ENCODE assay signal across 9 cellular contexts in the genomic region with DNA sequence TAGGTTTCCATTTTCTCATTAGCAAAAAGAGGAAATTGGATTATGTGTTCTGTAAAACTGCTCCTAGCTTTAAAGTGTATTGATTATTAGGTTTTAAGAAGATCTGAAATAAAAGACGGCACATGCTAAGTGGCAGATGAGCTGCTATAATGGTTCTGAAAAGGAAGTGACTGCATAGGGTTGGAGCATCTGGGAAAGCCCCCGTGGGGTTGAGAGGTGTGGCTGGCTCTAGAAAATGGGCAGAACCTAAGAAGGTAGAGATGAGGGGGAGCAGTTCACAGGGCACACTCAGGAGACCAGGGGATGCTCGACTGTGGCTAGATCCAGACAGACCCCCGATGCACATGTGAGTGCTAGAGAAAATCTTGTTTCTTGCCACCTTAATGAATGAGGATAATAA. TPM values are rescaled to one million over a fixed set of nuclear protein-coding genes. Genes with fewer than 3 reads are reported as not detected.
DNase-seq lines count a peak whose midpoint lies in the region; ATAC-seq and TF ChIP-seq lines count a peak whose summit lies in the region.
"Had no signal": no experiment of that assay in that cellular context is flagged by ENCODE, and none has a peak within 500 bp of the region (broad histone marks: within the 10 kb centered on the region; RNA-seq: fewer than 3 reads in every experiment).

No MANE protein-coding gene starts in this region.

- H3K4me1 Mint-ChIP-seq in stimulated activated naive CD8-positive, alpha-beta T cell treated with anti-CD3 and anti-CD28 coated beads, Interleukin-15, amount 100 ng/mL, for 72 hours: peaks cover 41% of the 10 kb centered on the region

- H3K4me3 ChIP-seq in esophagus muscularis mucosa: no peak overlapping the region
- H3K4me3 ChIP-seq: upper lobe of right lung had no signal

- peak overlapping the region; percentile 46 to 93 for H3K4me3 Mint-ChIP-seq in stimulated activated naive CD8-positive, alpha-beta T cell treated with anti-CD3 and anti-CD28 coated beads, Interleukin-15, amount 100 ng/mL, for 72 hours

- no peak for TF ChIP-seq EP300 in esophagus muscularis mucosa (IDR thresholded peaks at IDR 0.05)

- H3K27ac Mint-ChIP-seq in stimulated activated naive CD8-positive, alpha-beta T cell treated with anti-CD3 and anti-CD28 coated beads, Interleukin-15, amount 100 ng/mL, for 72 hours: peak overlapping the region; percentile 91

- H3K27me3 ChIP-seq in esophagus muscularis mucosa: no peaks in the 10 kb centered on the region
- H3K27me3 ChIP-seq: upper lobe of right lung had no signal

- H3K36me3 ChIP-seq in esophagus muscularis mucosa: no peaks in the 10 kb centered on the region
- H3K36me3 ChIP-seq: upper lobe of right lung had no signal

- peak; percentile 16 to 24 for DNase-seq in stimulated activated CD4-positive, alpha-beta T cell treated with anti-CD3 and anti-CD28 coated beads, Interleukin-12 subunit alpha, Interleukin-12 subunit beta, amount 100 ng/mL, for 24 hours (ENCODE audit: low read depth in 2 of 2)
- no peak for DNase-seq in stimulated activated CD4-positive, alpha-beta T cell treated with anti-CD3 and anti-CD28 coated beads, Interleukin-2, amount 100 ng/mL, for 48 hours
- peak; percentile 32 for DNase-seq in activated T-helper 9 cell treated with anti-CD3 and anti-CD28 coated beads, Interleukin-2, amount 50 U/mL, for 16 hours (ENCODE audit: low read depth)
- DNase-seq in stimulated activated naive CD8-positive, alpha-beta T cell treated with anti-CD3 and anti-CD28 coated beads, Interleukin-15, amount 100 ng/mL, for 72 hours: peak; percentile 11 to 66
- DNase-seq in NCI-H510A (lab: John Stamatoyannopoulos, UW): no peak
- DNase-seq in esophagus muscularis mucosa (ENCODE audit: extremely low spot score): no peak
- no peak for DNase-seq in NOMO-1 treated with dmso at 0.1 percent for 144 hours (lab: John Stamatoyannopoulos, UW; ENCODE audit: unreplicated experiment)
- DNase-seq: upper lobe of right lung had no signal

- no peak overlapping the region for H3K27ac ChIP-seq in esophagus muscularis mucosa (replicated peaks in 1 of 4)
- H3K27ac ChIP-seq: upper lobe of right lung had no signal

- no peak for TF ChIP-seq CTCF in esophagus muscularis mucosa (IDR thresholded peaks at IDR 0.05)

- peaks cover 10% of the 10 kb centered on the region in 2 donors for H3K9me3 Mint-ChIP-seq in stimulated activated naive CD8-positive, alpha-beta T cell treated with anti-CD3 and anti-CD28 coated beads, Interleukin-15, amount 100 ng/mL, for 72 hours

- no peaks in the 10 kb centered on the region for H3K9me3 ChIP-seq in esophagus muscularis mucosa
- H3K9me3 ChIP-seq: upper lobe of right lung had no signal

- intact Hi-C loops in esophagus muscularis mucosa (cut with DNase I): no loop called here

- no peak for TF ChIP-seq POLR2A in esophagus muscularis mucosa (IDR thresholded peaks at IDR 0.05; ENCODE audit: low read depth)

- ATAC-seq in HG03354 (IDR thresholded peaks at IDR 0.05; ENCODE audit: poor library complexity, severe bottlenecking, unreplicated experiment): peak; percentile 54
- ATAC-seq in stimulated activated naive CD8-positive, alpha-beta T cell treated with anti-CD3 and anti-CD28 coated beads, Interleukin-15, amount 100 ng/mL, for 72 hours: peak; percentile 92
- ATAC-seq: upper lobe of right lung had no signal

- H3K27me3 Mint-ChIP-seq in stimulated activated naive CD8-positive, alpha-beta T cell treated with anti-CD3 and anti-CD28 coated beads, Interleukin-15, amount 100 ng/mL, for 72 hours: no peaks in the 10 kb centered on the region

- H3K4me1 ChIP-seq in esophagus muscularis mucosa: no peaks in the 10 kb centered on the region
- H3K4me1 ChIP-seq: upper lobe of right lung had no signal

- 86% methylated on average over 4 of the region's 4 CpGs for WGBS in esophagus muscularis mucosa

RNA-seq across cellular contexts. Expression of a gene that starts 1.9 kb away (rescaled TPM):
- not detected for total RNA-seq in esophagus muscularis mucosa
- total RNA-seq: upper lobe of right lung had no signal

Comparison
In these comparisons a context has a peak if more than half of its experiments do, and no peak if none do; other contexts are left out.
1. DNase-seq: peak in stimulated activated CD4-positive, alpha-beta T cell treated with anti-CD3 and anti-CD28 coated beads, Interleukin-12 subunit alpha, Interleukin-12 subunit beta, amount 100 ng/mL, for 24 hours (2 of 2), activated T-helper 9 cell treated with anti-CD3 and anti-CD28 coated beads, Interleukin-2, amount 50 U/mL, for 16 hours (single experiment) and stimulated activated naive CD8-positive, alpha-beta T cell treated with anti-CD3 and anti-CD28 coated beads, Interleukin-15, amount 100 ng/mL, for 72 hours (2 of 2); none in stimulated activated CD4-positive, alpha-beta T cell treated with anti-CD3 and anti-CD28 coated beads, Interleukin-2, amount 100 ng/mL, for 48 hours (0 of 2), NCI-H510A (single experiment), esophagus muscularis mucosa (single experiment) and NOMO-1 treated with dmso at 0.1 percent for 144 hours (single experiment).